1 cellular context compared by ENCODE assay signal in genomic region chr10:103395754-103396066, GRCh38.
TF ChIP-seq lines count a peak whose summit lies in the region.

No MANE protein-coding gene starts in this region.

TF ChIP-seq in GM23338, 12 proteins besides CTCF, POLR2A, EP300 and RAD21 (continued from another document):
- no peak for TF ChIP-seq ZNF462 (CRISPR knock-in tag; IDR thresholded peaks at IDR 0.05)
- no peak for TF ChIP-seq JUNB (IDR thresholded peaks at IDR 0.05; ENCODE audit: unreplicated experiment)
- no peak for TF ChIP-seq ETS1 (IDR thresholded peaks at IDR 0.05)
- TF ChIP-seq REST (IDR thresholded peaks at IDR 0.05; ENCODE audit: unreplicated experiment) = no peak
- no peak for TF ChIP-seq EZH2 (IDR thresholded peaks at IDR 0.05; ENCODE audit: low read depth, unreplicated experiment)
- no peak for TF ChIP-seq ZNF331 (CRISPR knock-in tag; IDR thresholded peaks at IDR 0.05; ENCODE audit: low read depth)
- no peak for TF ChIP-seq EZH2phosphoT487 (IDR thresholded peaks at IDR 0.05; ENCODE audit: unreplicated experiment)
- no peak for TF ChIP-seq CREB1 (CRISPR knock-in tag; IDR thresholded peaks at IDR 0.05; ENCODE audit: low read depth)
- TF ChIP-seq ZNF114 (CRISPR knock-in tag; IDR thresholded peaks at IDR 0.05) = no peak
TF ChIP-seq in GM23338: peak in this region for 0.
